ENCODE assay signal across 1 cellular context in genomic region chr3:187507905-187508304, GRCh38.
TF ChIP-seq lines count a peak whose summit lies in the region.

No MANE protein-coding gene starts in this region.

TF ChIP-seq in GM23338, 12 proteins besides CTCF, POLR2A, EP300 and RAD21 (continued from another document):
- TF ChIP-seq ETS1 (IDR thresholded peaks at IDR 0.05): no peak
- TF ChIP-seq EZH2 (IDR thresholded peaks at IDR 0.05; ENCODE audit: low read depth, unreplicated experiment): no peak
- no peak for TF ChIP-seq ZNF114 (CRISPR knock-in tag; IDR thresholded peaks at IDR 0.05)
- TF ChIP-seq EZH2phosphoT487 (IDR thresholded peaks at IDR 0.05; ENCODE audit: unreplicated experiment): no peak
- TF ChIP-seq POLR2AphosphoS5 (IDR thresholded peaks at IDR 0.05; ENCODE audit: low read depth): no peak
- no peak for TF ChIP-seq JUNB (IDR thresholded peaks at IDR 0.05; ENCODE audit: unreplicated experiment)
- TF ChIP-seq STAT1 (IDR thresholded peaks at IDR 0.05; ENCODE audit: unreplicated experiment): no peak
- no peak for TF ChIP-seq NANOG (IDR thresholded peaks at IDR 0.05; ENCODE audit: borderline replicate concordance)
